In genomic region chr6:47479874-47480273, GRCh38 we compare ENCODE assay signal across 9 cellular contexts. TPM values are rescaled to one million over a fixed set of nuclear protein-coding genes. Genes with fewer than 3 reads are reported as not detected.
A peak's percentile ranks its signal among the peaks of the same experiment; 100 is the strongest.
DNase-seq lines count a peak whose midpoint lies in the region; ATAC-seq, FAIRE-seq and TF ChIP-seq lines count a peak whose summit lies in the region.
"Had no signal": no experiment of that assay in that cellular context is flagged by ENCODE, and none has a peak within 500 bp of the region (broad histone marks: within the 10 kb centered on the region; RNA-seq: fewer than 3 reads in every experiment).

No MANE protein-coding gene starts in this region.

- H3K9me3 Mint-ChIP-seq in HFFc6 = no peaks in the 10 kb centered on the region
- no peaks in the 10 kb centered on the region for H3K9me3 Mint-ChIP-seq in mesothelial cell of epicardium

- H3K4me1 Mint-ChIP-seq in HFFc6 (ENCODE audit: low read depth) (peaks cover 54% of the 10 kb centered on the region), mesothelial cell of epicardium (peaks cover 58% of the 10 kb centered on the region)

- no peaks in the 10 kb centered on the region for H4K20me1 ChIP-seq in GM12878 (ENCODE audit: control insufficient read depth, insufficient read depth)

- H3K4me1 ChIP-seq in BE2C (no peaks in the 10 kb centered on the region), GM12878 (ENCODE audit: control insufficient read depth, insufficient read depth, low read length) (peaks cover 10% of the 10 kb centered on the region)

- peak overlapping the region; percentile 95; the same call in 1 of the 2 replicates for H3K9ac ChIP-seq in GM12878 (ENCODE audit: control insufficient read depth, insufficient read depth, low read length)

- H3K4me3 ChIP-seq in BE2C (ENCODE audit: low read depth, low read length) (peak overlapping the region; percentile 81), GM12878 (peak overlapping the region; percentile 98)

- SMC1A ChIA-PET in GM12878 (lab: Charles Lee; ENCODE audit: uncharacterized antibody, unreplicated experiment) = interaction anchor here (0.6 to 4.1 kb wide), 12 partner anchors 8 to 253 kb away, joined by 3 to 47 read pairs (median 6); no protein-coding TSS in a partner anchor

- ATAC-seq in GM12878 = no peak

- POLR2A ChIA-PET in GM12878 (lab: Charles Lee) = interaction anchor here (0.8 to 4.7 kb wide), 4 partner anchors 12 to 93 kb away, joined by 3 to 21 read pairs (median 4); no protein-coding TSS in a partner anchor

- H3K79me2 ChIP-seq in GM12878 (ENCODE audit: control insufficient read depth, insufficient read depth, low read length) = peaks cover 67% of the 10 kb centered on the region

- no peak for FAIRE-seq in GM12878 (lab: Jason Lieb, UNC)

- H3K27ac ChIP-seq in GM12878 (ENCODE audit: control insufficient read depth, insufficient read depth) = peak overlapping the region; percentile 92; the same call in 1 of the 2 replicates
- H3K27ac ChIP-seq: neutrophil had no signal

- H3K36me3 ChIP-seq in BE2C (no peaks in the 10 kb centered on the region), GM12878 (ENCODE audit: control insufficient read depth in 2 of 2, insufficient read depth in 2 of 2, low read length in 1 of 2) (no peaks in the 10 kb centered on the region)
- H3K36me3 ChIP-seq: neutrophil had no signal

- intact Hi-C loops in GM12878 (cut with micrococcal nuclease; ENCODE audit: unreplicated experiment) = loop anchor here (2.0 kb wide), 1 partner anchor 41 kb away; no protein-coding TSS in a partner anchor

- TF ChIP-seq POLR2A in GM12878 (IDR thresholded peaks at IDR 0.05; ENCODE audit: low read depth, low read length) = no peak

- in situ Hi-C loops in GM12878 (cut with MboI) = no loop called here

- peak overlapping the region; percentile 90 for H3K4me2 ChIP-seq in GM12878 (ENCODE audit: control insufficient read depth, insufficient read depth)

- H3K36me3 Mint-ChIP-seq in HFFc6 (ENCODE audit: low read depth) (peaks cover 5% of the 10 kb centered on the region; the same call in 1 of the 2 replicates), mesothelial cell of epicardium (no peaks in the 10 kb centered on the region)

- H3K27me3 Mint-ChIP-seq in HFFc6 (ENCODE audit: insufficient read depth) (no peaks in the 10 kb centered on the region), mesothelial cell of epicardium (ENCODE audit: low read depth) (no peaks in the 10 kb centered on the region)

- H3K4me3 Mint-ChIP-seq in HFFc6 (peak overlapping the region; percentile 100), mesothelial cell of epicardium (peak overlapping the region; percentile 99)

- WGBS in GM12878 (ENCODE audit: insufficient coverage, insufficient replicate concordance, low lambda C conversion rate, missing lambda C conversion rate) = 82% methylated on average over 3 of the region's 3 CpGs

- no peak overlapping the region for H2AFZ ChIP-seq in GM12878 (ENCODE audit: control insufficient read depth, low read depth, low read length)

- TF ChIP-seq EP300 in GM12878 (IDR thresholded peaks at IDR 0.05; ENCODE audit: borderline replicate concordance in 1 of 2, control insufficient read depth in 1 of 2, low read depth in 2 of 2, low read length in 2 of 2) = no peak

- no TSS peak for BruUV-seq in GM12878 (replicated peaks; lab: Mats Ljungman, UMichigan)

- RAD21 ChIA-PET in GM12878 (lab: Charles Lee; ENCODE audit: unreplicated experiment) = interaction anchor here (1.0 to 4.7 kb wide), 7 partner anchors 8 to 102 kb away, joined by 5 to 58 read pairs (median 9); no protein-coding TSS in a partner anchor

- H3K9me3 ChIP-seq in BE2C (no peaks in the 10 kb centered on the region), GM12878 (replicated peaks; ENCODE audit: control insufficient read depth, insufficient read depth, low read length) (no peaks in the 10 kb centered on the region)
- H3K9me3 ChIP-seq: neutrophil had no signal

- CTCF ChIA-PET in GM12878 (lab: Yijun Ruan, JAX) = interaction anchor here (1.0 to 1.3 kb wide), 5 partner anchors 12 to 66 kb away, joined by 3 to 4 read pairs (median 3); no protein-coding TSS in a partner anchor

- DNase-seq in BE2C (no peak), HFFc6 (no peak), GM12878 (ENCODE audit: low read depth, low spot score) (no peak), mesothelial cell of epicardium (ENCODE audit: low spot score in 2 of 2, unreplicated experiment in 2 of 2) (no peak), middle frontal gyrus (ENCODE audit: extremely low spot score, low spot score) (no peak), NCI-H1436 treated with DMSO at 0.1 percent for 48 hours (lab: John Stamatoyannopoulos, UW) (no peak), SIG-M5 treated with dmso at 0.1 percent for 504 hours (lab: John Stamatoyannopoulos, UW; ENCODE audit: unreplicated experiment) (no peak), RKO (ENCODE audit: low spot score) (no peak)

- H3K27me3 ChIP-seq in BE2C (no peaks in the 10 kb centered on the region), GM12878 (replicated peaks in 1 of 2; ENCODE audit: control insufficient read depth in 2 of 2, insufficient read depth in 2 of 2, low read length in 1 of 2) (no peaks in the 10 kb centered on the region)

- TF ChIP-seq CTCF in BE2C (IDR thresholded peaks at IDR 0.05; ENCODE audit: low read depth, low read length) (no peak), HFFc6 (IDR thresholded peaks at IDR 0.05) (no peak), GM12878 (IDR thresholded peaks at IDR 0.05 in 2 of 3, conservative IDR thresholded peaks at IDR 0.05 in 1 of 3; ENCODE audit: control insufficient read depth in 2 of 3, extremely low read depth in 1 of 3, insufficient read depth in 1 of 3, low read depth in 3 of 3, low read length in 3 of 3) (no peak), mesothelial cell of epicardium (IDR thresholded peaks at IDR 0.05; ENCODE audit: unreplicated experiment) (no peak)

- TF ChIP-seq RAD21 in GM12878 (IDR thresholded peaks at IDR 0.05; ENCODE audit: insufficient read depth, low read depth, low read length) = no peak

- H3K27ac Mint-ChIP-seq in HFFc6 = no peak overlapping the region
- H3K27ac Mint-ChIP-seq in mesothelial cell of epicardium = peak overlapping the region; percentile 81

TF ChIP-seq in GM12878, 131 proteins besides CTCF, POLR2A, EP300 and RAD21 (continues in another document):
- TF ChIP-seq PAX5 (IDR thresholded peaks at IDR 0.05; ENCODE audit: borderline replicate concordance, low read depth, low read length) (no peak), MXI1 (IDR thresholded peaks at IDR 0.05; ENCODE audit: low read depth, low read length) (no peak), CBX5 (IDR thresholded peaks at IDR 0.05; ENCODE audit: low read depth) (no peak), ETV6 (conservative IDR thresholded peaks at IDR 0.05 in 1 of 2, IDR thresholded peaks at IDR 0.05 in 1 of 2; ENCODE audit: borderline replicate concordance in 1 of 2, low read depth in 1 of 2) (no peak), SREBF1 (IDR thresholded peaks at IDR 0.05; ENCODE audit: low read length) (no peak), ZNF217 (IDR thresholded peaks at IDR 0.05) (no peak), SKIL (IDR thresholded peaks at IDR 0.05; ENCODE audit: low read depth, poor library complexity, severe bottlenecking) (no peak), HSF1 (IDR thresholded peaks at IDR 0.05; ENCODE audit: low read depth, low read length) (no peak)

RNA-seq across cellular contexts. Expression of gene CD2AP, which starts 2.3 kb away (rescaled TPM):
- polyA plus RNA-seq in BE2C (2012; ENCODE audit: insufficient read depth, insufficient read length, low read depth) = 1.9 TPM
- 10 to 100 TPM; 18.1 to 23.0 (median 20.9) TPM for total RNA-seq in HFFc6 (2021; fragmentation: NEBNext Ultra II Directional; extraction: Animal tissue kit (Norgen Biotek cat#: 25700))
- 115 TPM in 2 replicates for total RNA-seq in GM12878 (2013; cell fraction: nucleolus; rRNA removed)
- total RNA-seq in GM12878 (2014; rRNA removed) = 22.9 and 29.5 TPM in 2 replicates
- 46.6 and 48.0 TPM in 2 replicates for total RNA-seq in GM12878 (2014; rRNA removed; fragmentation: Illumina TruSeq; extraction: Trizol)
- 23.6 and 27.9 TPM in 2 replicates for total RNA-seq in GM12878 (2021)
- 9.9 TPM for polyA plus RNA-seq in GM12878 (2011; ENCODE audit: low read depth)
- polyA plus RNA-seq in GM12878 (2011; rRNA removed) = 23.7 and 43.8 TPM in 2 replicates
- 6.7 and 8.0 TPM in 2 replicates for polyA plus RNA-seq in GM12878 (2011; cell fraction: cytosol; rRNA removed)
- 10.7 and 12.6 TPM in 2 replicates for polyA plus RNA-seq in GM12878 (2011; cell fraction: nucleus; rRNA removed)
- polyA plus RNA-seq in GM12878 (2012) = 20.5 and 20.9 TPM in 2 replicates
- polyA plus RNA-seq in GM12878 (2014; fragmentation: Illumina TruSeq; extraction: Trizol) = 34.2 and 48.4 TPM in 2 replicates
- polyA plus RNA-seq in GM12878 (2014; fragmentation: Nextera tagmentation; extraction: Ambion mirVana) = 1 to 10 TPM; 5.4 to 8.0 TPM
- 12.6 and 15.1 TPM in 2 replicates for polyA plus RNA-seq in GM12878 (2014; rRNA removed)
- polyA plus RNA-seq in GM12878 (2016; fragmentation: Nextera tagmentation; extraction: Ambion mirVana) = 10 to 100 TPM; 17.4 to 18.8 TPM
- polyA minus RNA-seq in GM12878 (2011; rRNA and poly(A)+ RNA removed) = 10.1 and 11.7 TPM in 2 replicates
- polyA minus RNA-seq in GM12878 (2011; cell fraction: cytosol; rRNA and poly(A)+ RNA removed) = 9.0 TPM in 2 replicates
- polyA minus RNA-seq in GM12878 (2011; cell fraction: nucleus; rRNA and poly(A)+ RNA removed) = 19.7 and 29.3 TPM in 2 replicates
- total RNA-seq in mesothelial cell of epicardium = 32.2 to 34.9 TPM (median 34.4 TPM) in 3 replicates
